1 cellular context compared by ENCODE assay signal in the genomic region with DNA sequence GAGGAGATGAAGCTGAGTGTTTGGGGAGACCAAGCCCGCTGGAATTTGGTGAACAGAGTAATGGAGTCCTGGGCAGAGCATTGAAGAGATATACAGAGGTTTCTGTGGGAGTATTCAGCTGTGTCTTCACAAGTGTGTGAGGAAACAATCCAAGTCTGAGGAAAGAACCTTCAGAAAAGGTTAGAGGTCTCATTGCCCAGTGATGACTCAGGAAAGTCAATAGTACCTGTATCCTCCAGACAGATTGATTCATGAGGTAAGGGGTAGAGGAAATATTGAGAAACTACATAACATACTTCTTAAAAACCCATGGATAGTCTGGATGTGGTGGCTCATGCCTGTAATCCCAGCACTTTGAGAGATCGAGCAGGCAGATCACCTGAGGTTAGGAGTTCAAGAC.
TF ChIP-seq lines count a peak whose summit lies in the region.

No MANE protein-coding gene starts in this region.

TF ChIP-seq in A549, 52 proteins besides CTCF, POLR2A, EP300 and RAD21 (continued from another document):
- TF ChIP-seq MAFK (IDR thresholded peaks at IDR 0.05; ENCODE audit: partially characterized antibody) (no peak), HOXB13 (CRISPR knock-in tag; IDR thresholded peaks at IDR 0.05; ENCODE audit: low read depth) (no peak), FOSL2 (IDR thresholded peaks at IDR 0.05) (peak; percentile 83), FOSL2 (CRISPR knock-in tag; IDR thresholded peaks at IDR 0.05) (peak; percentile 83), NPAS2 (CRISPR knock-in tag; IDR thresholded peaks at IDR 0.05; ENCODE audit: borderline replicate concordance) (no peak), HEYL (CRISPR knock-in tag; IDR thresholded peaks at IDR 0.05) (no peak), ATOH8 (CRISPR knock-in tag; IDR thresholded peaks at IDR 0.05; ENCODE audit: low read depth) (no peak), RCOR1 (IDR thresholded peaks at IDR 0.05; ENCODE audit: low read depth, low read length) (no peak), CBX2 (IDR thresholded peaks at IDR 0.05; ENCODE audit: borderline replicate concordance, low read depth) (no peak), TFCP2L1 (CRISPR knock-in tag; IDR thresholded peaks at IDR 0.05) (no peak), MAX (IDR thresholded peaks at IDR 0.05) (no peak; the same call in 1 of the 2 replicates), SMC3 (IDR thresholded peaks at IDR 0.05) (0 out of 3 replicates have a peak, but pooled peaks have one; percentile 22), ZC3H11A (IDR thresholded peaks at IDR 0.05) (no peak), MYC (IDR thresholded peaks at IDR 0.05; ENCODE audit: borderline replicate concordance, low read length) (no peak), FOSB (CRISPR knock-in tag; IDR thresholded peaks at IDR 0.05) (no peak), SREBF2 (IDR thresholded peaks at IDR 0.05) (no peak), POLR2AphosphoS2 (conservative IDR thresholded peaks at IDR 0.05; ENCODE audit: low read length) (no peak), CBX8 (IDR thresholded peaks at IDR 0.05) (no peak), ZNF302 (CRISPR knock-in tag; IDR thresholded peaks at IDR 0.05) (no peak), EHMT2 (IDR thresholded peaks at IDR 0.05; ENCODE audit: low read depth) (no peak), NFE2L2 (conservative IDR thresholded peaks at IDR 0.05; ENCODE audit: low read length) (no peak), BHLHE40 (IDR thresholded peaks at IDR 0.05; ENCODE audit: low read depth, low read length) (no peak), RFX5 (IDR thresholded peaks at IDR 0.05) (no peak), REST (IDR thresholded peaks at IDR 0.05) (no peak), NR3C1 (IDR thresholded peaks at IDR 0.05) (no peak), KDM1A (IDR thresholded peaks at IDR 0.05; ENCODE audit: low read depth) (no peak)
- TF ChIP-seq, protein P1, sequence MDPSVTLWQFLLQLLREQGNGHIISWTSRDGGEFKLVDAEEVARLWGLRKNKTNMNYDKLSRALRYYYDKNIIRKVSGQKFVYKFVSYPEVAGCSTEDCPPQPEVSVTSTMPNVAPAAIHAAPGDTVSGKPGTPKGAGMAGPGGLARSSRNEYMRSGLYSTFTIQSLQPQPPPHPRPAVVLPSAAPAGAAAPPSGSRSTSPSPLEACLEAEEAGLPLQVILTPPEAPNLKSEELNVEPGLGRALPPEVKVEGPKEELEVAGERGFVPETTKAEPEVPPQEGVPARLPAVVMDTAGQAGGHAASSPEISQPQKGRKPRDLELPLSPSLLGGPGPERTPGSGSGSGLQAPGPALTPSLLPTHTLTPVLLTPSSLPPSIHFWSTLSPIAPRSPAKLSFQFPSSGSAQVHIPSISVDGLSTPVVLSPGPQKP (IDR thresholded peaks at IDR 0.05; ENCODE audit: low read depth, low read length), result no peak
